Comparison of ENCODE assay signal across 1 cellular context in the genomic region with DNA sequence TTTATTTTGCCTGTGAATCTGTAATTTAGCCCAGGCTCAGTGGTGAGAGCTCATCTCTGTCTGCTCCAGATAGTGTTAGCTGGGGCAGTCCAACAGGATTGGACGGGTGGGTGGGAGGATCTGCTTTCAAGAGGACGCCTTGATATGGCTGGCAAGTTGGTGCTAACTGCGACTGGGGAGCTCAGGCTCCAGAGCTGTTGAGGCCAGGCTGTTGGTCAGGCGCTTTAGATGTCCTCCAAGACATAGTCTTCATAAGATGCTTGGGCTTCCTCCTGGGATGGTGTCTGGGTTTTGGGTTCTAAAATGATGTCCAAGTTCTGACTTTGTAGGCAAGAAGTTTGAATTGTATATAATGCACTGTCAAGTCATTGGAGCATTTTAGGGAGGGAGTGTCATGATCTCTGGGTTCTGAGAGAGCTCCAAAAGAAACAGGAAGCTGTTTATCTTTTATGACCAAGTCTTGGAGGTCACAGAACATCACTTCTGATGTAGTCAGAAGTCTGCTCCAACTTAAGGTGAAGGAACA.
TF ChIP-seq lines count a peak whose summit lies in the region.

No MANE protein-coding gene starts in this region.

TF ChIP-seq in K562, 482 proteins besides CTCF, POLR2A, EP300 and RAD21 (continued from another document and continues in another):
- TF ChIP-seq ZBTB26 (CRISPR knock-in tag; IDR thresholded peaks at IDR 0.05) (no peak), FOXM1 (IDR thresholded peaks at IDR 0.05; ENCODE audit: low read depth) (peak; percentile 92), FOXM1 (CRISPR knock-in tag; IDR thresholded peaks at IDR 0.05; ENCODE audit: low read depth) (no peak), TAL1 (IDR thresholded peaks at IDR 0.05) (peak; percentile 72), ZBTB12 (CRISPR knock-in tag; IDR thresholded peaks at IDR 0.05) (no peak), RBBP5 (IDR thresholded peaks at IDR 0.05; ENCODE audit: borderline replicate concordance, insufficient read depth, low read length, poor library complexity, severe bottlenecking) (peak; percentile 62), HDAC3 (IDR thresholded peaks at IDR 0.05; ENCODE audit: borderline replicate concordance, partially characterized antibody) (no peak), FOXP1 (CRISPR knock-in tag; IDR thresholded peaks at IDR 0.05) (no peak), NFE2 (IDR thresholded peaks at IDR 0.05; ENCODE audit: low read depth) (0 out of 2 replicates have a peak, but pooled peaks have one; percentile 25), HDAC2 (IDR thresholded peaks at IDR 0.05) (0 out of 2 replicates have a peak, but pooled peaks have one; percentile 59), TAF9B (IDR thresholded peaks at IDR 0.05; ENCODE audit: partially characterized antibody) (peak; percentile 10), SMARCA4 (IDR thresholded peaks at IDR 0.05) (peak; percentile 76), TBP (optimal IDR thresholded peaks at IDR 0.05; ENCODE audit: low read depth, low read length) (peak; percentile 42), FOXJ2 (tag; IDR thresholded peaks at IDR 0.05) (0 out of 2 replicates have a peak, but pooled peaks have one; percentile 26), RBFOX2 (IDR thresholded peaks at IDR 0.05; ENCODE audit: low read depth, low read length) (peak; percentile 38; the same call in 1 of the 2 replicates), TRIM28 (IDR thresholded peaks at IDR 0.05) (0 out of 2 replicates have a peak, but pooled peaks have one; percentile 33), MTA3 (IDR thresholded peaks at IDR 0.05; ENCODE audit: borderline replicate concordance) (no peak), EHMT2 (IDR thresholded peaks at IDR 0.05) (peak; percentile 80), FOXK2 (conservative IDR thresholded peaks at IDR 0.05 in 1 of 2, IDR thresholded peaks at IDR 0.05 in 1 of 2; ENCODE audit: low read depth in 2 of 2) (peak; percentile 87 to 92), FOS (IDR thresholded peaks at IDR 0.05; ENCODE audit: extremely low read depth, insufficient read length) (no peak), HIVEP1 (CRISPR knock-in tag; IDR thresholded peaks at IDR 0.05) (no peak), PBX2 (CRISPR knock-in tag; IDR thresholded peaks at IDR 0.05; ENCODE audit: low read depth) (no peak), PBX2 (tag; conservative IDR thresholded peaks at IDR 0.05; ENCODE audit: low read depth) (peak; percentile 51; the same call in 1 of the 2 replicates), YY1 (IDR thresholded peaks at IDR 0.05; ENCODE audit: borderline replicate concordance in 1 of 3, control insufficient read depth in 1 of 3, extremely low read depth in 1 of 3, insufficient read depth in 3 of 3, insufficient read length in 1 of 3, insufficient replicate concordance in 2 of 3, low read depth in 1 of 3, low read length in 2 of 3) (peak in 2 of 3 experiments; percentile 43 to 81), MAFK (IDR thresholded peaks at IDR 0.05; ENCODE audit: low read length) (peak; percentile 23; the same call in 1 of the 2 replicates), PCBP1 (IDR thresholded peaks at IDR 0.05; ENCODE audit: low read depth, low read length, poor library complexity, severe bottlenecking) (no peak), MAZ (CRISPR knock-in tag; conservative IDR thresholded peaks at IDR 0.05 in 1 of 2, IDR thresholded peaks at IDR 0.05 in 1 of 2) (peak in 1 of 2 experiments; percentile 27; a peak in 1 of 4 replicates), CEBPG (CRISPR knock-in tag; IDR thresholded peaks at IDR 0.05) (no peak), CEBPG (tag; conservative IDR thresholded peaks at IDR 0.05 in 1 of 2, IDR thresholded peaks at IDR 0.05 in 1 of 2) (no peak), BRF2 (IDR thresholded peaks at IDR 0.05; ENCODE audit: borderline replicate concordance, insufficient read depth, insufficient read length) (no peak), AFF1 (IDR thresholded peaks at IDR 0.05; ENCODE audit: low read depth in 1 of 2, partially characterized antibody in 2 of 2) (peak in 1 of 2 experiments; percentile 48), MAFG (tag; conservative IDR thresholded peaks at IDR 0.05) (0 out of 2 replicates have a peak, but pooled peaks have one; percentile 35), CTBP1 (IDR thresholded peaks at IDR 0.05; ENCODE audit: borderline replicate concordance) (peak; percentile 87), TARDBP (IDR thresholded peaks at IDR 0.05) (no peak), HMG20A (CRISPR knock-in tag; conservative IDR thresholded peaks at IDR 0.05) (no peak), GATA2 (CRISPR knock-in tag; IDR thresholded peaks at IDR 0.05) (0 out of 2 replicates have a peak, but pooled peaks have one; percentile 24), SUPT5H (IDR thresholded peaks at IDR 0.05) (peak; percentile 66), ZNF253 (CRISPR knock-in tag; conservative IDR thresholded peaks at IDR 0.05) (no peak), FOSL1 (tag; conservative IDR thresholded peaks at IDR 0.05) (peak; percentile 42; the same call in 1 of the 2 replicates), RAD51 (IDR thresholded peaks at IDR 0.05; ENCODE audit: borderline replicate concordance, low read depth) (0 out of 2 replicates have a peak, but pooled peaks have one; percentile 8), NR2C2 (CRISPR knock-in tag; IDR thresholded peaks at IDR 0.05) (no peak), NR2C2 (tag; IDR thresholded peaks at IDR 0.05) (no peak; the same call in none of the 2 replicates), ZNF316 (IDR thresholded peaks at IDR 0.05) (peak; percentile 53), NFATC3 (IDR thresholded peaks at IDR 0.05) (no peak), ZNF766 (CRISPR knock-in tag; conservative IDR thresholded peaks at IDR 0.05) (peak; percentile 76), ERF (CRISPR knock-in tag; IDR thresholded peaks at IDR 0.05) (no peak), GABPB2 (CRISPR knock-in tag; conservative IDR thresholded peaks at IDR 0.05) (no peak), ARID1B (IDR thresholded peaks at IDR 0.05) (peak; percentile 86)
- TF ChIP-seq, protein P1, sequence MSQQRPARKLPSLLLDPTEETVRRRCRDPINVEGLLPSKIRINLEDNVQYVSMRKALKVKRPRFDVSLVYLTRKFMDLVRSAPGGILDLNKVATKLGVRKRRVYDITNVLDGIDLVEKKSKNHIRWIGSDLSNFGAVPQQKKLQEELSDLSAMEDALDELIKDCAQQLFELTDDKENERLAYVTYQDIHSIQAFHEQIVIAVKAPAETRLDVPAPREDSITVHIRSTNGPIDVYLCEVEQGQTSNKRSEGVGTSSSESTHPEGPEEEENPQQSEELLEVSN (IDR thresholded peaks at IDR 0.05; ENCODE audit: borderline replicate concordance in 1 of 2, extremely low read depth in 1 of 2, insufficient read depth in 1 of 2, insufficient read length in 1 of 2, low read depth in 1 of 2, low read length in 1 of 2, poor library complexity in 1 of 2, severe bottlenecking in 1 of 2) = peak in 1 of 2 experiments; percentile 32
- TF ChIP-seq, protein P2, sequence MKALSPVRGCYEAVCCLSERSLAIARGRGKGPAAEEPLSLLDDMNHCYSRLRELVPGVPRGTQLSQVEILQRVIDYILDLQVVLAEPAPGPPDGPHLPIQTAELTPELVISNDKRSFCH (CRISPR knock-in tag; IDR thresholded peaks at IDR 0.05) = no peak
- TF ChIP-seq, protein P2 (tag; IDR thresholded peaks at IDR 0.05) = peak; percentile 54; the same call in 1 of the 2 replicates
- TF ChIP-seq, protein P3, sequence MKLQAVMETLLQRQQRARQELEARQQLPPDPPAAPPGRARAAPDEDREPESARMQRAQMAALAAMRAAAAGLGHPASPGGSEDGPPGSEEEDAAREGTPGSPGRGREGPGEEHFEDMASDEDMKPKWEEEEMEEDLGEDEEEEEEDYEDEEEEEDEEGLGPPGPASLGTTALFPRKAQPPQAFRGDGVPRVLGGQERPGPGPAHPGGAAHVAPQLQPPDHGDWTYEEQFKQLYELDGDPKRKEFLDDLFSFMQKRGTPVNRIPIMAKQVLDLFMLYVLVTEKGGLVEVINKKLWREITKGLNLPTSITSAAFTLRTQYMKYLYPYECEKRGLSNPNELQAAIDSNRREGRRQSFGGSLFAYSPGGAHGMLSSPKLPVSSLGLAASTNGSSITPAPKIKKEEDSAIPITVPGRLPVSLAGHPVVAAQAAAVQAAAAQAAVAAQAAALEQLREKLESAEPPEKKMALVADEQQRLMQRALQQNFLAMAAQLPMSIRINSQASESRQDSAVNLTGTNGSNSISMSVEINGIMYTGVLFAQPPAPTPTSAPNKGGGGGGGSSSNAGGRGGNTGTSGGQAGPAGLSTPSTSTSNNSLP (IDR thresholded peaks at IDR 0.05; ENCODE audit: borderline replicate concordance, low read depth, low read length) = peak; percentile 34; the same call in 1 of the 2 replicates
